Comparison of ENCODE assay signal across 8 cellular contexts in genomic region chr5:89396262-89396975, GRCh38.
A peak's percentile ranks its signal among the peaks of the same experiment; 100 is the strongest.
DNase-seq lines count a peak whose midpoint lies in the region; ATAC-seq and TF ChIP-seq lines count a peak whose summit lies in the region.

No MANE protein-coding gene starts in this region.

- DNase-seq in Ammon's horn (ENCODE audit: low spot score) = peak; percentile 61
- peak; percentile 93 for DNase-seq in MV-4-11 (lab: John Stamatoyannopoulos, UW)
- DNase-seq in globus pallidus (ENCODE audit: low spot score) = peak; percentile 65
- no peak for DNase-seq in thoracic aorta (ENCODE audit: low spot score)
- no peak for DNase-seq in mesothelial cell of epicardium (ENCODE audit: low spot score in 2 of 2, unreplicated experiment in 2 of 2)
- no peak for DNase-seq in AG08396 (ENCODE audit: low spot score)
- DNase-seq in NCI-H146 (lab: John Stamatoyannopoulos, UW) = no peak

- H3K27ac Mint-ChIP-seq in mesothelial cell of epicardium = no peak overlapping the region

- H3K36me3 Mint-ChIP-seq in mesothelial cell of epicardium = no peaks in the 10 kb centered on the region

- ATAC-seq in GM21619 (IDR thresholded peaks at IDR 0.05; ENCODE audit: unreplicated experiment) (peak; percentile 67), thoracic aorta (ENCODE audit: insufficient number of reproducible peaks, low FRiP score, low read depth) (peak; percentile 54)

- no peaks in the 10 kb centered on the region for H3K27me3 ChIP-seq in thoracic aorta (replicated peaks; ENCODE audit: insufficient read depth)

- peaks cover 3% of the 10 kb centered on the region for H3K9me3 Mint-ChIP-seq in mesothelial cell of epicardium

- peak overlapping the region; percentile 28 for H3K4me3 ChIP-seq in thoracic aorta

- TF ChIP-seq CTCF in thoracic aorta (IDR thresholded peaks at IDR 0.05) (no peak), mesothelial cell of epicardium (IDR thresholded peaks at IDR 0.05; ENCODE audit: unreplicated experiment) (no peak)

- peaks cover 14 to 15% of the 10 kb centered on the region in 2 donors for H3K4me1 ChIP-seq in thoracic aorta (ENCODE audit: control insufficient read depth in 1 of 2, low read depth in 2 of 2)

- H3K27ac ChIP-seq in thoracic aorta = peak overlapping the region in 1 of 2 donors; percentile 10

- H3K4me3 Mint-ChIP-seq in mesothelial cell of epicardium = no peak overlapping the region

- H3K27me3 Mint-ChIP-seq in mesothelial cell of epicardium (ENCODE audit: low read depth) = no peaks in the 10 kb centered on the region

- H3K4me1 Mint-ChIP-seq in mesothelial cell of epicardium = peaks cover 4% of the 10 kb centered on the region

- no peaks in the 10 kb centered on the region for H3K36me3 ChIP-seq in thoracic aorta

- H3K9me3 ChIP-seq in thoracic aorta = no peaks in the 10 kb centered on the region

Comparison
In these comparisons a context has a peak if more than half of its experiments do, and no peak if none do; other contexts are left out.
1. DNase-seq: peak in Ammon's horn (single experiment), MV-4-11 (single experiment) and globus pallidus (single experiment); none in thoracic aorta (single experiment), mesothelial cell of epicardium (0 of 2), AG08396 (single experiment) and NCI-H146 (single experiment).